Comparison of ENCODE assay signal across 8 cellular contexts in genomic region chr3:142828703-142829304, GRCh38.
DNase-seq lines count a peak whose midpoint lies in the region; FAIRE-seq and TF ChIP-seq lines count a peak whose summit lies in the region.

No MANE protein-coding gene starts in this region.

- H4K20me1 ChIP-seq in PC-9 (ENCODE audit: insufficient read depth) = no peaks in the 10 kb centered on the region

- H3K4me1 ChIP-seq in PC-9 (replicated peaks; ENCODE audit: insufficient read depth) = no peaks in the 10 kb centered on the region
- H3K4me1 ChIP-seq in neutrophil (ENCODE audit: control insufficient read depth in 1 of 2, insufficient read depth in 1 of 2, low read depth in 1 of 2, low read length in 1 of 2) = no peaks in the 10 kb centered on the region
- H3K4me1 ChIP-seq in transverse colon = no peaks in the 10 kb centered on the region

- no peak overlapping the region for H3K27ac ChIP-seq in PC-9
- H3K27ac ChIP-seq in neutrophil = no peak overlapping the region
- H3K27ac ChIP-seq in transverse colon = no peak overlapping the region

- in situ Hi-C loops in transverse colon (cut with MboI; ENCODE audit: low pct_ligation_motif_present in 1 of 4, low pct_unique_long_range_greater_than_20kb in 1 of 4, low sequenced_read_pairs in 3 of 4) = loop anchor here (10.0 to 25.0 kb wide), 3 partner anchors 156 to 166 kb away; no protein-coding TSS in a partner anchor

- peak; percentile 90 for TF ChIP-seq CTCF in PC-9 (conservative IDR thresholded peaks at IDR 0.05)
- TF ChIP-seq CTCF in fibroblast of the aortic adventitia (IDR thresholded peaks at IDR 0.05; ENCODE audit: insufficient read depth, low read length) = peak; percentile 96
- peak; percentile 49 for TF ChIP-seq CTCF in neutrophil (IDR thresholded peaks at IDR 0.05)
- TF ChIP-seq CTCF in transverse colon (IDR thresholded peaks at IDR 0.05) = peak; percentile 73 to 81 (median 74)

- TF ChIP-seq POLR2A in H54 (IDR thresholded peaks at IDR 0.05; ENCODE audit: low read depth, low read length) (no peak), transverse colon (IDR thresholded peaks at IDR 0.05) (no peak)

- H3K9me2 ChIP-seq in PC-9 (ENCODE audit: insufficient read depth) = no peaks in the 10 kb centered on the region

- H3K36me3 ChIP-seq in PC-9 (ENCODE audit: low read depth) = no peaks in the 10 kb centered on the region
- no peaks in the 10 kb centered on the region for H3K36me3 ChIP-seq in neutrophil
- no peaks in the 10 kb centered on the region for H3K36me3 ChIP-seq in transverse colon

- no peak overlapping the region for H3K4me3 ChIP-seq in PC-9
- H3K4me3 ChIP-seq in fibroblast of the aortic adventitia (ENCODE audit: low read depth, low read length) = no peak overlapping the region
- no peak overlapping the region for H3K4me3 ChIP-seq in neutrophil (ENCODE audit: low read depth in 1 of 2, low read length in 1 of 2)
- no peak overlapping the region for H3K4me3 ChIP-seq in transverse colon

- H3K9me3 ChIP-seq in PC-9 (ENCODE audit: insufficient read depth, low read depth) (no peaks in the 10 kb centered on the region), neutrophil (no peaks in the 10 kb centered on the region), transverse colon (no peaks in the 10 kb centered on the region)

- CTCF ChIA-PET in PC-9 (lab: Charles Lee) = interaction anchor here (0.6 to 1.7 kb wide), 16 partner anchors 28 to 846 kb away, joined by 3 to 11 read pairs (median 4); partner anchors contain the start of gene U2SURP

- H3K79me2 ChIP-seq in PC-9 (ENCODE audit: low read depth) = no peaks in the 10 kb centered on the region

- BruUV-seq in PC-9 (replicated peaks; lab: Mats Ljungman, UMichigan) = no TSS peak

- no peak overlapping the region for H2AFZ ChIP-seq in PC-9

- FAIRE-seq in H54 (lab: Jason Lieb, UNC) = peak; percentile 99

- no peak overlapping the region for H3K4me2 ChIP-seq in PC-9

- no peaks in the 10 kb centered on the region for H3K27me3 ChIP-seq in PC-9 (ENCODE audit: insufficient read depth, low read depth)
- no peaks in the 10 kb centered on the region for H3K27me3 ChIP-seq in neutrophil
- peaks cover 4% of the 10 kb centered on the region for H3K27me3 ChIP-seq in transverse colon

- POLR2A ChIA-PET in PC-9 (lab: Charles Lee; ENCODE audit: unreplicated experiment) = no interaction called here

- peak; percentile 19 for DNase-seq in GM04503 (ENCODE audit: low read depth)
- DNase-seq in H54 (ENCODE audit: insufficient read length, low spot score) = peak; percentile 63
- peak; percentile 74 to 86 for DNase-seq in Kasumi-1 (lab: John Stamatoyannopoulos, UW)
- DNase-seq in PC-9 = peak; percentile 61 to 81
- DNase-seq in activated T-cell treated with anti-CD3 and anti-CD28 coated beads, Interleukin-2, amount 50 U/mL, for 48 hours = peak; percentile 82 to 85
- DNase-seq in fibroblast of the aortic adventitia (ENCODE audit: low read depth) = peak; percentile 89
- DNase-seq in transverse colon = peak; percentile 83

- intact Hi-C loops in PC-9 (cut with micrococcal nuclease; ENCODE audit: unreplicated experiment) (loop anchor here (1.0 to 5.0 kb wide), 4 partner anchors 103 to 242 kb away; no protein-coding TSS in a partner anchor), transverse colon (cut with DNase I; ENCODE audit: low total_unique reads) (no loop called here)

- H3F3A ChIP-seq in PC-9 (ENCODE audit: insufficient read depth, low read depth) = no peaks in the 10 kb centered on the region

- no peak for TF ChIP-seq EP300 in transverse colon (IDR thresholded peaks at IDR 0.05; ENCODE audit: low read depth)

- WGBS in transverse colon (ENCODE audit: low coverage in 1 of 2), 2 donors = 25 to 36% methylated on average over 7 to 9 of the region's 9 CpGs

Comparison
In these comparisons a context has a peak if more than half of its experiments do, and no peak if none do; other contexts are left out.
1. DNase-seq: peak in every context shown above with its lines; median percentile 89 in fibroblast of the aortic adventitia; 84 in activated T-cell treated with anti-CD3 and anti-CD28 coated beads, Interleukin-2, amount 50 U/mL, for 48 hours; 83 in transverse colon; 80 in Kasumi-1; 71 in PC-9; 63 in H54; 19 in GM04503.